Comparison of ENCODE assay signal across 1 cellular context in genomic region chr19:33396701-33397535, GRCh38.
TF ChIP-seq lines count a peak whose summit lies in the region.

No MANE protein-coding gene starts in this region.

TF ChIP-seq in HepG2, 621 proteins besides CTCF, POLR2A, EP300 and RAD21 (continued from another document):
- TF ChIP-seq SKIL (CRISPR knock-in tag; IDR thresholded peaks at IDR 0.05; ENCODE audit: borderline replicate concordance) (peak; percentile 100), IKZF1 (IDR thresholded peaks at IDR 0.05) (no peak), TCF7 (IDR thresholded peaks at IDR 0.05; ENCODE audit: low read depth) (peak; percentile 43; the same call in 1 of the 2 replicates), ZNF292 (CRISPR knock-in tag; IDR thresholded peaks at IDR 0.05; ENCODE audit: borderline replicate concordance, low read depth) (peak; percentile 91), ZNF281 (CRISPR knock-in tag; IDR thresholded peaks at IDR 0.05; ENCODE audit: borderline replicate concordance) (peak; percentile 92), NFYC (CRISPR knock-in tag; IDR thresholded peaks at IDR 0.05) (0 out of 2 replicates have a peak, but pooled peaks have one; percentile 24), KDM4B (CRISPR knock-in tag; IDR thresholded peaks at IDR 0.05) (peak; percentile 80; the same call in 1 of the 2 replicates), SMARCE1 (IDR thresholded peaks at IDR 0.05; ENCODE audit: borderline replicate concordance) (no peak), TSC22D2 (CRISPR knock-in tag; IDR thresholded peaks at IDR 0.05; ENCODE audit: borderline replicate concordance) (peak; percentile 60), ARNT2 (CRISPR knock-in tag; IDR thresholded peaks at IDR 0.05; ENCODE audit: low read depth) (peak; percentile 78; the same call in 1 of the 2 replicates), PITX1 (CRISPR knock-in tag; IDR thresholded peaks at IDR 0.05) (peak; percentile 95), ZNF484 (CRISPR knock-in tag; IDR thresholded peaks at IDR 0.05; ENCODE audit: borderline replicate concordance, low read depth) (no peak), TP53 (CRISPR knock-in tag; conservative IDR thresholded peaks at IDR 0.05) (0 out of 2 replicates have a peak, but pooled peaks have one; percentile 18), JUNB (CRISPR knock-in tag; IDR thresholded peaks at IDR 0.05; ENCODE audit: borderline replicate concordance) (peak; percentile 23; the same call in 1 of the 2 replicates), ZNF891 (CRISPR knock-in tag; IDR thresholded peaks at IDR 0.05) (peak; percentile 47; the same call in 1 of the 2 replicates), ZNF451 (CRISPR knock-in tag; IDR thresholded peaks at IDR 0.05) (peak; percentile 79), ZNF17 (CRISPR knock-in tag; IDR thresholded peaks at IDR 0.05) (no peak), ADNP (CRISPR knock-in tag; IDR thresholded peaks at IDR 0.05) (peak; percentile 76), ZNF205 (CRISPR knock-in tag; IDR thresholded peaks at IDR 0.05) (peak; percentile 87; the same call in 1 of the 2 replicates), ZNF431 (CRISPR knock-in tag; IDR thresholded peaks at IDR 0.05; ENCODE audit: borderline replicate concordance, low read depth) (no peak; the same call in 1 of the 2 replicates)
- TF ChIP-seq, protein P1, sequence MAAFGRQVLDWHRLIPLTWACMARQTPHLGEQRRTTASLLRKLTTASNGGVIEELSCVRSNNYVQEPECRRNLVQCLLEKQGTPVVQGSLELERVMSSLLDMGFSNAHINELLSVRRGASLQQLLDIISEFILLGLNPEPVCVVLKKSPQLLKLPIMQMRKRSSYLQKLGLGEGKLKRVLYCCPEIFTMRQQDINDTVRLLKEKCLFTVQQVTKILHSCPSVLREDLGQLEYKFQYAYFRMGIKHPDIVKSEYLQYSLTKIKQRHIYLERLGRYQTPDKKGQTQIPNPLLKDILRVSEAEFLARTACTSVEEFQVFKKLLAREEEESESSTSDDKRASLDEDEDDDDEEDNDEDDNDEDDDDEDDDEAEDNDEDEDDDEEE (CRISPR knock-in tag; IDR thresholded peaks at IDR 0.05): peak; percentile 22; the same call in 1 of the 2 replicates
